In genomic region chr18:27404855-27405254, GRCh38 we compare ENCODE assay signal across 24 cellular contexts.
DNase-seq lines count a peak whose midpoint lies in the region; ATAC-seq, FAIRE-seq and TF ChIP-seq lines count a peak whose summit lies in the region.
"Had no signal": no experiment of that assay in that cellular context is flagged by ENCODE, and none has a peak within 500 bp of the region (broad histone marks: within the 10 kb centered on the region; RNA-seq: fewer than 3 reads in every experiment).

No MANE protein-coding gene starts in this region.

- H3K4me3 ChIP-seq in bronchial epithelial cell (ENCODE audit: low read depth, low read length) = no peak overlapping the region
- no peak overlapping the region for H3K4me3 ChIP-seq in HAP-1
- H3K4me3 ChIP-seq: BLaER1, GM23248 had no signal

- in situ Hi-C loops in HAP-1 (cut with MboI; ENCODE audit: low sequenced_read_pairs) = no loop called here

- H3K4me1 ChIP-seq in HAP-1 = no peaks in the 10 kb centered on the region
- H3K4me1 ChIP-seq: BLaER1 had no signal

- H3K36me3 ChIP-seq in bronchial epithelial cell (ENCODE audit: control insufficient read depth, insufficient read depth, low read length) (no peaks in the 10 kb centered on the region), HAP-1 (replicated peaks) (no peaks in the 10 kb centered on the region)
- H3K36me3 ChIP-seq: BLaER1 had no signal

- no peak for TF ChIP-seq CTCF in bronchial epithelial cell (IDR thresholded peaks at IDR 0.05; ENCODE audit: insufficient read depth, low read length, severe bottlenecking)

- peak; percentile 22 for DNase-seq in M059J (ENCODE audit: low read depth)
- DNase-seq in bronchial epithelial cell (ENCODE audit: low read depth) = peak; percentile 23
- DNase-seq in kidney tubule cell (ENCODE audit: low spot score) = peak; percentile 44
- DNase-seq in renal cortical epithelial cell (ENCODE audit: low read depth) = peak; percentile 46
- no peak for DNase-seq in activated naive CD4-positive, alpha-beta T cell treated with Interleukin-2 at 50 U/mL for 16 hours
- DNase-seq in HAP-1 (ENCODE audit: low spot score in 2 of 2) = no peak
- DNase-seq: CD4-positive, CD25-positive, alpha-beta regulatory T cell; DMS53; GM23248; HCEC 1CT; IMR-90; KG1; NCI-H1092; NCI-H1417 treated with DMSO at 0.1 percent for 48 hours; NCI-H1694 treated with DMSO at 0.1 percent for 48 hours; NCI-H2081; NCI-H2227 treated with DMSO at 0.1 percent for 48 hours; NCI-H526 treated with DMSO at 0.1 percent for 48 hours; SHP77 treated with DMSO at 0.1 percent for 48 hours had no signal

- FAIRE-seq in bronchial epithelial cell (lab: Jason Lieb, UNC) = no peak
- FAIRE-seq: A204.1, G401.6 had no signal

- H3K27me3 ChIP-seq in bronchial epithelial cell (ENCODE audit: control insufficient read depth, insufficient read depth, low read length) (no peaks in the 10 kb centered on the region), HAP-1 (ENCODE audit: low read depth) (no peaks in the 10 kb centered on the region)
- H3K27me3 ChIP-seq: BLaER1 had no signal

- H3K9me3 ChIP-seq in HAP-1 = no peaks in the 10 kb centered on the region
- H3K9me3 ChIP-seq: BLaER1 had no signal

- ATAC-seq in HG03025 (IDR thresholded peaks at IDR 0.05; ENCODE audit: low FRiP score, unreplicated experiment) = no peak
- ATAC-seq: Panc1 had no signal

Comparison
In these comparisons a context has a peak if more than half of its experiments do, and no peak if none do; other contexts are left out.
1. DNase-seq: peak in M059J (single experiment), bronchial epithelial cell (single experiment), kidney tubule cell (single experiment) and renal cortical epithelial cell (single experiment); none in activated naive CD4-positive, alpha-beta T cell treated with Interleukin-2 at 50 U/mL for 16 hours (single experiment) and HAP-1 (0 of 2).